In genomic region chr6:149335924-149336323, GRCh38 we compare ENCODE assay signal across 8 cellular contexts. TPM values are rescaled to one million over a fixed set of nuclear protein-coding genes. Genes with fewer than 3 reads are reported as not detected.
DNase-seq lines count a peak whose midpoint lies in the region; ATAC-seq, FAIRE-seq and TF ChIP-seq lines count a peak whose summit lies in the region.

No MANE protein-coding gene starts in this region.

- TF ChIP-seq CTCF in D721Med (IDR thresholded peaks at IDR 0.05; ENCODE audit: insufficient read depth, missing control alignments): no peak

- peak overlapping the region; percentile 5 for H3K4me2 ChIP-seq in skeletal muscle satellite cell (ENCODE audit: low read length)

- peak; percentile 40 for DNase-seq in NCI-H69 (lab: John Stamatoyannopoulos, UW)
- DNase-seq in central memory CD8-positive, alpha-beta T cell (ENCODE audit: low spot score in 2 of 2): no peak
- DNase-seq in NCI-H1694 treated with DMSO at 0.1 percent for 48 hours (lab: John Stamatoyannopoulos, UW): no peak
- DNase-seq in NCI-H1930 (lab: John Stamatoyannopoulos, UW): no peak
- DNase-seq in NCI-H2081 (lab: John Stamatoyannopoulos, UW): no peak
- no peak for DNase-seq in D721Med (ENCODE audit: insufficient read length, low spot score)

- no peak overlapping the region for H3K4me3 ChIP-seq in skeletal muscle satellite cell (ENCODE audit: low read length)

- ATAC-seq in central memory CD8-positive, alpha-beta T cell (replicated peaks; ENCODE audit: extremely low read depth, poor library complexity, severe bottlenecking): peak; percentile 37

- H3K4me3 Mint-ChIP-seq in central memory CD8-positive, alpha-beta T cell: peak overlapping the region; percentile 10

- H3K9me3 ChIP-seq in skeletal muscle satellite cell (replicated peaks; ENCODE audit: low read length): no peaks in the 10 kb centered on the region

- H3K36me3 Mint-ChIP-seq in central memory CD8-positive, alpha-beta T cell (ENCODE audit: insufficient read depth): peaks cover 1% of the 10 kb centered on the region

- H3K4me1 ChIP-seq in skeletal muscle satellite cell (ENCODE audit: control insufficient read depth, insufficient read depth, low read length): peaks cover 77% of the 10 kb centered on the region

- FAIRE-seq in G401.6 (lab: Jason Lieb, UNC) (peak; percentile 21), D721Med (lab: Jason Lieb, UNC) (no peak)

- no peaks in the 10 kb centered on the region for H3K27me3 Mint-ChIP-seq in central memory CD8-positive, alpha-beta T cell

- no peaks in the 10 kb centered on the region for H3K27me3 ChIP-seq in skeletal muscle satellite cell (ENCODE audit: control insufficient read depth, insufficient read depth, low read length)

- H3K36me3 ChIP-seq in skeletal muscle satellite cell (ENCODE audit: insufficient read depth, low read length): no peaks in the 10 kb centered on the region

- peak overlapping the region; percentile 7 for H3K27ac Mint-ChIP-seq in central memory CD8-positive, alpha-beta T cell (ENCODE audit: low read depth)

- no peak overlapping the region for H3K9ac ChIP-seq in skeletal muscle satellite cell (ENCODE audit: low read depth, low read length)

- H3K4me1 Mint-ChIP-seq in central memory CD8-positive, alpha-beta T cell: peaks cover 75% of the 10 kb centered on the region

- no peaks in the 10 kb centered on the region for H3K9me3 Mint-ChIP-seq in central memory CD8-positive, alpha-beta T cell

RNA-seq across cellular contexts. Expression of gene TAB2, which starts 18.4 kb away (rescaled TPM):
- 12.9 and 14.2 TPM in 2 replicates for total RNA-seq in skeletal muscle satellite cell (2012; rRNA removed)
